ENCODE assay signal across 1 cellular context in genomic region chr2:1849450-1849849, GRCh38.
TF ChIP-seq lines count a peak whose summit lies in the region.

No MANE protein-coding gene starts in this region.

TF ChIP-seq in H1, 55 proteins besides CTCF, POLR2A, EP300 and RAD21:
- no peak for TF ChIP-seq E2F6 (IDR thresholded peaks at IDR 0.05)
- no peak for TF ChIP-seq TEAD4 (IDR thresholded peaks at IDR 0.05; ENCODE audit: low read depth, low read length)
- no peak for TF ChIP-seq RBBP5 (IDR thresholded peaks at IDR 0.05; ENCODE audit: borderline replicate concordance, low read depth, low read length)
- no peak for TF ChIP-seq POU5F1 (IDR thresholded peaks at IDR 0.05; ENCODE audit: low read depth, low read length)
- TF ChIP-seq RNF2 (IDR thresholded peaks at IDR 0.05; ENCODE audit: borderline replicate concordance, low read depth, low read length, missing control alignments, poor library complexity, severe bottlenecking): no peak
- no peak for TF ChIP-seq JUN (IDR thresholded peaks at IDR 0.05; ENCODE audit: low read depth, low read length)
- no peak for TF ChIP-seq ASH2L (IDR thresholded peaks at IDR 0.05; ENCODE audit: low read length)
- no peak for TF ChIP-seq ATF2 (IDR thresholded peaks at IDR 0.05; ENCODE audit: low read length)
- no peak for TF ChIP-seq KDM1A (IDR thresholded peaks at IDR 0.05; ENCODE audit: borderline replicate concordance, low read length)
- no peak for TF ChIP-seq SAP30 (IDR thresholded peaks at IDR 0.05; ENCODE audit: insufficient read depth, insufficient replicate concordance, low read length)
- no peak for TF ChIP-seq HDAC2 (IDR thresholded peaks at IDR 0.05; ENCODE audit: borderline replicate concordance in 1 of 2, low read depth in 2 of 2, low read length in 2 of 2)
- no peak for TF ChIP-seq SIN3A (conservative IDR thresholded peaks at IDR 0.05 in 1 of 2, IDR thresholded peaks at IDR 0.05 in 1 of 2; ENCODE audit: low read depth in 1 of 2, low read length in 2 of 2)
- no peak for TF ChIP-seq ATF3 (IDR thresholded peaks at IDR 0.05; ENCODE audit: insufficient read depth, low read depth, low read length)
- no peak for TF ChIP-seq CBX8 (IDR thresholded peaks at IDR 0.05; ENCODE audit: borderline replicate concordance, low read depth, low read length)
- TF ChIP-seq NRF1 (IDR thresholded peaks at IDR 0.05; ENCODE audit: low read depth, low read length): no peak
- no peak for TF ChIP-seq MAX (IDR thresholded peaks at IDR 0.05)
- no peak for TF ChIP-seq CEBPB (IDR thresholded peaks at IDR 0.05; ENCODE audit: low read depth, low read length)
- TF ChIP-seq BRCA1 (IDR thresholded peaks at IDR 0.05; ENCODE audit: low read depth, low read length): no peak
